ENCODE assay signal across 9 cellular contexts in genomic region chrX:319579-320125, GRCh38. TPM values are rescaled to one million over a fixed set of nuclear protein-coding genes. Genes with fewer than 3 reads are reported as not detected.
DNase-seq lines count a peak whose midpoint lies in the region; ATAC-seq and TF ChIP-seq lines count a peak whose summit lies in the region.
"Had no signal": no experiment of that assay in that cellular context is flagged by ENCODE, and none has a peak within 500 bp of the region (broad histone marks: within the 10 kb centered on the region; RNA-seq: fewer than 3 reads in every experiment).

No MANE protein-coding gene starts in this region.

- peak overlapping the region in 48 of 59 donors; percentile 4 to 96 (median 78) for H3K27ac ChIP-seq in dorsolateral prefrontal cortex

- no peaks in the 10 kb centered on the region for H3K36me3 ChIP-seq in mucosa of stomach (ENCODE audit: control insufficient read depth, insufficient read depth, low read length)

- H3K27me3 ChIP-seq in dorsolateral prefrontal cortex, result peaks cover 0 to 6% (median 0%) of the 10 kb centered on the region in 45 donors
- H3K27me3 ChIP-seq in mucosa of stomach (ENCODE audit: control insufficient read depth, insufficient read depth, low read length), result no peaks in the 10 kb centered on the region

- peak overlapping the region; percentile 70 for H3K27ac Mint-ChIP-seq in stimulated activated naive CD8-positive, alpha-beta T cell treated with anti-CD3 and anti-CD28 coated beads, Interleukin-15, Interleukin-2, amounts not matched to agents 100 ng/mL and 50 ng/mL, for 24 hours

- peak overlapping the region; percentile 96 for H3K9ac ChIP-seq in mucosa of stomach (ENCODE audit: low read length)

- H3K4me3 Mint-ChIP-seq in stimulated activated naive CD8-positive, alpha-beta T cell treated with anti-CD3 and anti-CD28 coated beads, Interleukin-15, Interleukin-2, amounts not matched to agents 100 ng/mL and 50 ng/mL, for 24 hours, result peak overlapping the region; percentile 84

- intact Hi-C loops in dorsolateral prefrontal cortex (cut with DNase I), result loop anchor here (5.0 kb wide), 2 partner anchors 37 to 68 kb away; partner anchors contain the start of genes PLCXD1 (in 1 of the 2) and PPP2R3B (in 1 of the 2)

- no peaks in the 10 kb centered on the region for H3K36me3 Mint-ChIP-seq in stimulated activated naive CD8-positive, alpha-beta T cell treated with anti-CD3 and anti-CD28 coated beads, Interleukin-15, Interleukin-2, amounts not matched to agents 100 ng/mL and 50 ng/mL, for 24 hours (ENCODE audit: low read depth)

- no peak for DNase-seq in stimulated activated naive CD8-positive, alpha-beta T cell treated with anti-CD3 and anti-CD28 coated beads, Interleukin-15, Interleukin-2, amounts not matched to agents 100 U/mL and 50 U/mL, for 24 hours
- DNase-seq in dorsolateral prefrontal cortex (peak in 6 of 10 donors; percentile 17 to 49 (median 38)), NCI-H1417 (lab: John Stamatoyannopoulos, UW) (no peak)
- DNase-seq in effector CD8-positive, alpha-beta T cell (lab: John Stamatoyannopoulos, UW), result no peak
- DNase-seq: T1000 had no signal

- H3K27me3 Mint-ChIP-seq in stimulated activated naive CD8-positive, alpha-beta T cell treated with anti-CD3 and anti-CD28 coated beads, Interleukin-15, Interleukin-2, amounts not matched to agents 100 ng/mL and 50 ng/mL, for 24 hours, result no peaks in the 10 kb centered on the region

- peaks cover 16% of the 10 kb centered on the region for H3K4me1 ChIP-seq in mucosa of stomach (ENCODE audit: control insufficient read depth, insufficient read depth, low read length)

- H3K4me3 ChIP-seq in dorsolateral prefrontal cortex (peak overlapping the region; percentile 68 to 100 (median 93)), mucosa of stomach (ENCODE audit: low read length) (peak overlapping the region; percentile 63)

- ATAC-seq in stimulated activated naive CD8-positive, alpha-beta T cell treated with anti-CD3 and anti-CD28 coated beads, Interleukin-15, Interleukin-2, amounts not matched to agents 100 U/mL and 50 U/mL, for 24 hours, result no peak
- no peak for ATAC-seq in GM21381 (IDR thresholded peaks at IDR 0.05; ENCODE audit: unreplicated experiment)
- ATAC-seq in HG03571 (IDR thresholded peaks at IDR 0.05; ENCODE audit: unreplicated experiment), result no peak

- no peaks in the 10 kb centered on the region for H3K9me3 ChIP-seq in mucosa of stomach (ENCODE audit: control insufficient read depth, low read length)

- no peaks in the 10 kb centered on the region for H3K9me3 Mint-ChIP-seq in stimulated activated naive CD8-positive, alpha-beta T cell treated with anti-CD3 and anti-CD28 coated beads, Interleukin-15, Interleukin-2, amounts not matched to agents 100 ng/mL and 50 ng/mL, for 24 hours

- peaks cover 33% of the 10 kb centered on the region for H3K4me1 Mint-ChIP-seq in stimulated activated naive CD8-positive, alpha-beta T cell treated with anti-CD3 and anti-CD28 coated beads, Interleukin-15, Interleukin-2, amounts not matched to agents 100 ng/mL and 50 ng/mL, for 24 hours (ENCODE audit: low read depth)

- no peak for TF ChIP-seq CTCF in dorsolateral prefrontal cortex (IDR thresholded peaks at IDR 0.05 in 54 of 56, conservative IDR thresholded peaks at IDR 0.05 in 2 of 56; ENCODE audit: low read depth in 1 of 56, partially characterized antibody in 56 of 56)

RNA-seq across cellular contexts. Expression of gene GTPBP6, which starts 1.1 kb away (rescaled TPM):
- 10 to 100 TPM; 33.8 to 91.4 (median 51.5) TPM for total RNA-seq in dorsolateral prefrontal cortex

RNA-seq across cellular contexts. Expression of gene PLCXD1, which starts 38.5 kb away (rescaled TPM):
- 10 to 100 TPM; 10.6 to 91.2 (median 27.8) TPM for total RNA-seq in dorsolateral prefrontal cortex

Comparison
In these comparisons a context has a peak if more than half of its experiments do, and no peak if none do; other contexts are left out.
1. DNase-seq: peak in dorsolateral prefrontal cortex (6 of 10); none in stimulated activated naive CD8-positive, alpha-beta T cell treated with anti-CD3 and anti-CD28 coated beads, Interleukin-15, Interleukin-2, amounts not matched to agents 100 U/mL and 50 U/mL, for 24 hours (single experiment), NCI-H1417 (0 of 3) and effector CD8-positive, alpha-beta T cell (single experiment).